Comparison of ENCODE assay signal across 2 cellular contexts in the genomic region with DNA sequence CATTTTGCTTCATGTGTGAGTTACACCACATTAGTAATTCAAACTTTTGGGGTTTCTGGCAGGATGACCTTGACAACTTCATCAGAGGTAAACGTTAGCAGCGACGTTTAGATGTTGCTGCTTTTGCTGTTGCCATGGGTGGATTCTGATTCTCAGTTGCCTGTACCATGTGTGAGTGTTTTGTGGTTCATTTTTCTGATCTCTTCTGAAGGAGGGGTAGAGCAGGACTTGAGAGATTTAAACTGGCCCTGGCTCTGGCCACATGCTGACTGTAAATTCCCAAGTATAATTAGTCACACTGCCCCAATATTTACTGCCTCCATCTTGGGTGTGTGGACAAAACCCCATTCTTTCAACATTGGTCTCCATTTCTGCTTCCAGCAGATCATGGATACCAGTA.
TF ChIP-seq lines count a peak whose summit lies in the region.

No MANE protein-coding gene starts in this region.

TF ChIP-seq in SK-N-SH treated with all-trans-retinoic acid at 6 μM for 48 hours, 23 proteins besides CTCF, POLR2A, EP300 and RAD21 (continued from another document):
- TF ChIP-seq, protein P1, sequence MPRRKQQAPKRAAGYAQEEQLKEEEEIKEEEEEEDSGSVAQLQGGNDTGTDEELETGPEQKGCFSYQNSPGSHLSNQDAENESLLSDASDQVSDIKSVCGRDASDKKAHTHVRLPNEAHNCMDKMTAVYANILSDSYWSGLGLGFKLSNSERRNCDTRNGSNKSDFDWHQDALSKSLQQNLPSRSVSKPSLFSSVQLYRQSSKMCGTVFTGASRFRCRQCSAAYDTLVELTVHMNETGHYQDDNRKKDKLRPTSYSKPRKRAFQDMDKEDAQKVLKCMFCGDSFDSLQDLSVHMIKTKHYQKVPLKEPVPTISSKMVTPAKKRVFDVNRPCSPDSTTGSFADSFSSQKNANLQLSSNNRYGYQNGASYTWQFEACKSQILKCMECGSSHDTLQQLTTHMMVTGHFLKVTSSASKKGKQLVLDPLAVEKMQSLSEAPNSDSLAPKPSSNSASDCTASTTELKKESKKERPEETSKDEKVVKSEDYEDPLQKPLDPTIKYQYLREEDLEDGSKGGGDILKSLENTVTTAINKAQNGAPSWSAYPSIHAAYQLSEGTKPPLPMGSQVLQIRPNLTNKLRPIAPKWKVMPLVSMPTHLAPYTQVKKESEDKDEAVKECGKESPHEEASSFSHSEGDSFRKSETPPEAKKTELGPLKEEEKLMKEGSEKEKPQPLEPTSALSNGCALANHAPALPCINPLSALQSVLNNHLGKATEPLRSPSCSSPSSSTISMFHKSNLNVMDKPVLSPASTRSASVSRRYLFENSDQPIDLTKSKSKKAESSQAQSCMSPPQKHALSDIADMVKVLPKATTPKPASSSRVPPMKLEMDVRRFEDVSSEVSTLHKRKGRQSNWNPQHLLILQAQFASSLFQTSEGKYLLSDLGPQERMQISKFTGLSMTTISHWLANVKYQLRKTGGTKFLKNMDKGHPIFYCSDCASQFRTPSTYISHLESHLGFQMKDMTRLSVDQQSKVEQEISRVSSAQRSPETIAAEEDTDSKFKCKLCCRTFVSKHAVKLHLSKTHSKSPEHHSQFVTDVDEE (CRISPR knock-in tag; IDR thresholded peaks at IDR 0.05) = no peak
- TF ChIP-seq CSDC2 (CRISPR knock-in tag; IDR thresholded peaks at IDR 0.05) (no peak), BACH2 (CRISPR knock-in tag; IDR thresholded peaks at IDR 0.05; ENCODE audit: borderline replicate concordance) (no peak), ZNF70 (CRISPR knock-in tag; IDR thresholded peaks at IDR 0.05) (no peak), GLIS3 (CRISPR knock-in tag; IDR thresholded peaks at IDR 0.05) (no peak), ESRRG (CRISPR knock-in tag; IDR thresholded peaks at IDR 0.05) (no peak)
- TF ChIP-seq, protein P2, sequence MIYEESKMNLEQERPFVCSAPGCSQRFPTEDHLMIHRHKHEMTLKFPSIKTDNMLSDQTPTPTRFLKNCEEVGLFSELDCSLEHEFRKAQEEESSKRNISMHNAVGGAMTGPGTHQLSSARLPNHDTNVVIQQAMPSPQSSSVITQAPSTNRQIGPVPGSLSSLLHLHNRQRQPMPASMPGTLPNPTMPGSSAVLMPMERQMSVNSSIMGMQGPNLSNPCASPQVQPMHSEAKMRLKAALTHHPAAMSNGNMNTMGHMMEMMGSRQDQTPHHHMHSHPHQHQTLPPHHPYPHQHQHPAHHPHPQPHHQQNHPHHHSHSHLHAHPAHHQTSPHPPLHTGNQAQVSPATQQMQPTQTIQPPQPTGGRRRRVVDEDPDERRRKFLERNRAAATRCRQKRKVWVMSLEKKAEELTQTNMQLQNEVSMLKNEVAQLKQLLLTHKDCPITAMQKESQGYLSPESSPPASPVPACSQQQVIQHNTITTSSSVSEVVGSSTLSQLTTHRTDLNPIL (CRISPR knock-in tag; IDR thresholded peaks at IDR 0.05; ENCODE audit: low read depth) = no peak
- TF ChIP-seq, protein P3, sequence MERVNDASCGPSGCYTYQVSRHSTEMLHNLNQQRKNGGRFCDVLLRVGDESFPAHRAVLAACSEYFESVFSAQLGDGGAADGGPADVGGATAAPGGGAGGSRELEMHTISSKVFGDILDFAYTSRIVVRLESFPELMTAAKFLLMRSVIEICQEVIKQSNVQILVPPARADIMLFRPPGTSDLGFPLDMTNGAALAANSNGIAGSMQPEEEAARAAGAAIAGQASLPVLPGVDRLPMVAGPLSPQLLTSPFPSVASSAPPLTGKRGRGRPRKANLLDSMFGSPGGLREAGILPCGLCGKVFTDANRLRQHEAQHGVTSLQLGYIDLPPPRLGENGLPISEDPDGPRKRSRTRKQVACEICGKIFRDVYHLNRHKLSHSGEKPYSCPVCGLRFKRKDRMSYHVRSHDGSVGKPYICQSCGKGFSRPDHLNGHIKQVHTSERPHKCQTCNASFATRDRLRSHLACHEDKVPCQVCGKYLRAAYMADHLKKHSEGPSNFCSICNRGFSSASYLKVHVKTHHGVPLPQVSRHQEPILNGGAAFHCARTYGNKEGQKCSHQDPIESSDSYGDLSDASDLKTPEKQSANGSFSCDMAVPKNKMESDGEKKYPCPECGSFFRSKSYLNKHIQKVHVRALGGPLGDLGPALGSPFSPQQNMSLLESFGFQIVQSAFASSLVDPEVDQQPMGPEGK (CRISPR knock-in tag; IDR thresholded peaks at IDR 0.05; ENCODE audit: borderline replicate concordance) = no peak

TF ChIP-seq in GM23338, 12 proteins besides CTCF, POLR2A, EP300 and RAD21:
- TF ChIP-seq, protein P4, sequence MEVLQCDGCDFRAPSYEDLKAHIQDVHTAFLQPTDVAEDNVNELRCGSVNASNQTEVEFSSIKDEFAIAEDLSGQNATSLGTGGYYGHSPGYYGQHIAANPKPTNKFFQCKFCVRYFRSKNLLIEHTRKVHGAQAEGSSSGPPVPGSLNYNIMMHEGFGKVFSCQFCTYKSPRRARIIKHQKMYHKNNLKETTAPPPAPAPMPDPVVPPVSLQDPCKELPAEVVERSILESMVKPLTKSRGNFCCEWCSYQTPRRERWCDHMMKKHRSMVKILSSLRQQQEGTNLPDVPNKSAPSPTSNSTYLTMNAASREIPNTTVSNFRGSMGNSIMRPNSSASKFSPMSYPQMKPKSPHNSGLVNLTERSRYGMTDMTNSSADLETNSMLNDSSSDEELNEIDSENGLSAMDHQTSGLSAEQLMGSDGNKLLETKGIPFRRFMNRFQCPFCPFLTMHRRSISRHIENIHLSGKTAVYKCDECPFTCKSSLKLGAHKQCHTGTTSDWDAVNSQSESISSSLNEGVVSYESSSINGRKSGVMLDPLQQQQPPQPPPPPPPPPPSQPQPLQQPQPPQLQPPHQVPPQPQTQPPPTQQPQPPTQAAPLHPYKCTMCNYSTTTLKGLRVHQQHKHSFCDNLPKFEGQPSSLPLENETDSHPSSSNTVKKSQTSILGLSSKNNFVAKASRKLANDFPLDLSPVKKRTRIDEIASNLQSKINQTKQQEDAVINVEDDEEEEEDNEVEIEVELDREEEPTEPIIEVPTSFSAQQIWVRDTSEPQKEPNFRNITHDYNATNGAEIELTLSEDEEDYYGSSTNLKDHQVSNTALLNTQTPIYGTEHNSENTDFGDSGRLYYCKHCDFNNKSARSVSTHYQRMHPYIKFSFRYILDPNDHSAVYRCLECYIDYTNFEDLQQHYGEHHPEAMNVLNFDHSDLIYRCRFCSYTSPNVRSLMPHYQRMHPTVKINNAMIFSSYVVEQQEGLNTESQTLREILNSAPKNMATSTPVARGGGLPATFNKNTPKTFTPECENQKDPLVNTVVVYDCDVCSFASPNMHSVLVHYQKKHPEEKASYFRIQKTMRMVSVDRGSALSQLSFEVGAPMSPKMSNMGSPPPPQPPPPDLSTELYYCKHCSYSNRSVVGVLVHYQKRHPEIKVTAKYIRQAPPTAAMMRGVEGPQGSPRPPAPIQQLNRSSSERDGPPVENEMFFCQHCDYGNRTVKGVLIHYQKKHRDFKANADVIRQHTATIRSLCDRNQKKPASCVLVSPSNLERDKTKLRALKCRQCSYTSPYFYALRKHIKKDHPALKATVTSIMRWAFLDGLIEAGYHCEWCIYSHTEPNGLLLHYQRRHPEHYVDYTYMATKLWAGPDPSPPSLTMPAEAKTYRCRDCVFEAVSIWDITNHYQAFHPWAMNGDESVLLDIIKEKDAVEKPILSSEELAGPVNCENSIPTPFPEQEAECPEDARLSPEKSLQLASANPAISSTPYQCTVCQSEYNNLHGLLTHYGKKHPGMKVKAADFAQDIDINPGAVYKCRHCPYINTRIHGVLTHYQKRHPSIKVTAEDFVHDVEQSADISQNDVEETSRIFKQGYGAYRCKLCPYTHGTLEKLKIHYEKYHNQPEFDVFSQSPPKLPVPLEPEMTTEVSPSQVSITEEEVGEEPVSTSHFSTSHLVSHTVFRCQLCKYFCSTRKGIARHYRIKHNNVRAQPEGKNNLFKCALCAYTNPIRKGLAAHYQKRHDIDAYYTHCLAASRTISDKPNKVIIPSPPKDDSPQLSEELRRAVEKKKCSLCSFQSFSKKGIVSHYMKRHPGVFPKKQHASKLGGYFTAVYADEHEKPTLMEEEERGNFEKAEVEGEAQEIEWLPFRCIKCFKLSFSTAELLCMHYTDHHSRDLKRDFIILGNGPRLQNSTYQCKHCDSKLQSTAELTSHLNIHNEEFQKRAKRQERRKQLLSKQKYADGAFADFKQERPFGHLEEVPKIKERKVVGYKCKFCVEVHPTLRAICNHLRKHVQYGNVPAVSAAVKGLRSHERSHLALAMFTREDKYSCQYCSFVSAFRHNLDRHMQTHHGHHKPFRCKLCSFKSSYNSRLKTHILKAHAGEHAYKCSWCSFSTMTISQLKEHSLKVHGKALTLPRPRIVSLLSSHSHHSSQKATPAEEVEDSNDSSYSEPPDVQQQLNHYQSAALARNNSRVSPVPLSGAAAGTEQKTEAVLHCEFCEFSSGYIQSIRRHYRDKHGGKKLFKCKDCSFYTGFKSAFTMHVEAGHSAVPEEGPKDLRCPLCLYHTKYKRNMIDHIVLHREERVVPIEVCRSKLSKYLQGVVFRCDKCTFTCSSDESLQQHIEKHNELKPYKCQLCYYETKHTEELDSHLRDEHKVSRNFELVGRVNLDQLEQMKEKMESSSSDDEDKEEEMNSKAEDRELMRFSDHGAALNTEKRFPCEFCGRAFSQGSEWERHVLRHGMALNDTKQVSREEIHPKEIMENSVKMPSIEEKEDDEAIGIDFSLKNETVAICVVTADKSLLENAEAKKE (CRISPR knock-in tag; IDR thresholded peaks at IDR 0.05) = no peak
- no peak for TF ChIP-seq EZH2 (IDR thresholded peaks at IDR 0.05; ENCODE audit: low read depth, unreplicated experiment)
- TF ChIP-seq, protein P5, sequence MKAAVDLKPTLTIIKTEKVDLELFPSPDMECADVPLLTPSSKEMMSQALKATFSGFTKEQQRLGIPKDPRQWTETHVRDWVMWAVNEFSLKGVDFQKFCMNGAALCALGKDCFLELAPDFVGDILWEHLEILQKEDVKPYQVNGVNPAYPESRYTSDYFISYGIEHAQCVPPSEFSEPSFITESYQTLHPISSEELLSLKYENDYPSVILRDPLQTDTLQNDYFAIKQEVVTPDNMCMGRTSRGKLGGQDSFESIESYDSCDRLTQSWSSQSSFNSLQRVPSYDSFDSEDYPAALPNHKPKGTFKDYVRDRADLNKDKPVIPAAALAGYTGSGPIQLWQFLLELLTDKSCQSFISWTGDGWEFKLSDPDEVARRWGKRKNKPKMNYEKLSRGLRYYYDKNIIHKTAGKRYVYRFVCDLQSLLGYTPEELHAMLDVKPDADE (IDR thresholded peaks at IDR 0.05) = no peak
- TF ChIP-seq EZH2phosphoT487 (IDR thresholded peaks at IDR 0.05; ENCODE audit: unreplicated experiment) = no peak
- no peak for TF ChIP-seq JUNB (IDR thresholded peaks at IDR 0.05; ENCODE audit: unreplicated experiment)
- no peak for TF ChIP-seq STAT1 (IDR thresholded peaks at IDR 0.05; ENCODE audit: unreplicated experiment)
- no peak for TF ChIP-seq POLR2AphosphoS5 (IDR thresholded peaks at IDR 0.05; ENCODE audit: low read depth)
- TF ChIP-seq ZNF331 (CRISPR knock-in tag; IDR thresholded peaks at IDR 0.05; ENCODE audit: low read depth) = no peak
- TF ChIP-seq, protein P6, sequence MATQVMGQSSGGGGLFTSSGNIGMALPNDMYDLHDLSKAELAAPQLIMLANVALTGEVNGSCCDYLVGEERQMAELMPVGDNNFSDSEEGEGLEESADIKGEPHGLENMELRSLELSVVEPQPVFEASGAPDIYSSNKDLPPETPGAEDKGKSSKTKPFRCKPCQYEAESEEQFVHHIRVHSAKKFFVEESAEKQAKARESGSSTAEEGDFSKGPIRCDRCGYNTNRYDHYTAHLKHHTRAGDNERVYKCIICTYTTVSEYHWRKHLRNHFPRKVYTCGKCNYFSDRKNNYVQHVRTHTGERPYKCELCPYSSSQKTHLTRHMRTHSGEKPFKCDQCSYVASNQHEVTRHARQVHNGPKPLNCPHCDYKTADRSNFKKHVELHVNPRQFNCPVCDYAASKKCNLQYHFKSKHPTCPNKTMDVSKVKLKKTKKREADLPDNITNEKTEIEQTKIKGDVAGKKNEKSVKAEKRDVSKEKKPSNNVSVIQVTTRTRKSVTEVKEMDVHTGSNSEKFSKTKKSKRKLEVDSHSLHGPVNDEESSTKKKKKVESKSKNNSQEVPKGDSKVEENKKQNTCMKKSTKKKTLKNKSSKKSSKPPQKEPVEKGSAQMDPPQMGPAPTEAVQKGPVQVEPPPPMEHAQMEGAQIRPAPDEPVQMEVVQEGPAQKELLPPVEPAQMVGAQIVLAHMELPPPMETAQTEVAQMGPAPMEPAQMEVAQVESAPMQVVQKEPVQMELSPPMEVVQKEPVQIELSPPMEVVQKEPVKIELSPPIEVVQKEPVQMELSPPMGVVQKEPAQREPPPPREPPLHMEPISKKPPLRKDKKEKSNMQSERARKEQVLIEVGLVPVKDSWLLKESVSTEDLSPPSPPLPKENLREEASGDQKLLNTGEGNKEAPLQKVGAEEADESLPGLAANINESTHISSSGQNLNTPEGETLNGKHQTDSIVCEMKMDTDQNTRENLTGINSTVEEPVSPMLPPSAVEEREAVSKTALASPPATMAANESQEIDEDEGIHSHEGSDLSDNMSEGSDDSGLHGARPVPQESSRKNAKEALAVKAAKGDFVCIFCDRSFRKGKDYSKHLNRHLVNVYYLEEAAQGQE (IDR thresholded peaks at IDR 0.05; ENCODE audit: unreplicated experiment) = no peak
- TF ChIP-seq NANOG (IDR thresholded peaks at IDR 0.05; ENCODE audit: borderline replicate concordance) = no peak
- no peak for TF ChIP-seq ZNF114 (CRISPR knock-in tag; IDR thresholded peaks at IDR 0.05)
- no peak for TF ChIP-seq CREB1 (CRISPR knock-in tag; IDR thresholded peaks at IDR 0.05; ENCODE audit: low read depth)
